In the genomic region with DNA sequence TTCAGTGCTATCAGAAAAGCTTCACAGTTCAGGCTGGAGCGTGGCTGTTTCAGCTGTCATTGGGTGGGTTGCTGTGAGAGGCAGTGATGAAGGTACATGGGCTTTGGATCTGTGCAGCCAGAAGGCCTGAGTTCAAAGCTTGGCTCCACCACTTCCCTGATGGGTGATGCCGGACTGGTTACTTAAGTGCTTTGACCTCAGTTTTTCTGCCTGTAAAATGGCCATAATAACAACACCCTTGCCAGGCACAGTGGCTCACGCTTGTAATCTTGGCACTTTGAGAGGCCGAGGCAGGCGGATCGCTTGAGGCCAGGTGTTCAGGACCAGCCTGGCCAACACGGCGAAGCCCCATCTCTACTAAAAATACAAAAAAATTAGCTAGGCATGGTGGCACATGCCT, we compare ENCODE assay signal across 30 cellular contexts. TPM values are rescaled to one million over a fixed set of nuclear protein-coding genes. Genes with fewer than 3 reads are reported as not detected.
"Had no signal": no experiment of that assay in that cellular context is flagged by ENCODE, and none has a peak within 500 bp of the region (broad histone marks: within the 10 kb centered on the region; RNA-seq: fewer than 3 reads in every experiment).

No MANE protein-coding gene starts in this region.

- H3K27me3 ChIP-seq: dorsolateral prefrontal cortex, left lung had no signal

- ATAC-seq: gastrocnemius medialis, heart right ventricle, left cardiac atrium, left lung, left ventricle myocardium superior, lower lobe of right lung, mucosa of descending colon had no signal

- H3K4me1 ChIP-seq: gastrocnemius medialis, left lung, lower lobe of right lung had no signal

- H3K4me3 Mint-ChIP-seq: mesothelial cell of epicardium had no signal

- H3K27ac Mint-ChIP-seq: mesothelial cell of epicardium had no signal

- H3K4me3 ChIP-seq: coronary artery, dorsolateral prefrontal cortex, esophagus squamous epithelium, gastrocnemius medialis, heart right ventricle, left lung, lower lobe of right lung, mucosa of descending colon had no signal

- H3K9me3 ChIP-seq: esophagus squamous epithelium, gastrocnemius medialis, heart right ventricle, left lung, lower lobe of right lung, mucosa of descending colon had no signal

- H3K36me3 ChIP-seq: esophagus squamous epithelium, gastrocnemius medialis, heart right ventricle, left lung, lower lobe of right lung had no signal

- H3K9me3 Mint-ChIP-seq: mesothelial cell of epicardium had no signal

- FAIRE-seq: colon, endometrium, islet of Langerhans, keratinocyte had no signal

- DNase-seq: dermis blood vessel endothelial cell; dorsolateral prefrontal cortex; effector CD4-positive, alpha-beta T cell; effector memory CD4-positive, alpha-beta T cell; erythroblast; esophagus squamous epithelium; foreskin fibroblast; foreskin melanocyte; gastrocnemius medialis; glutamatergic neuron; head of caudate nucleus; heart right ventricle; hippocampal formation; left cardiac atrium; left ventricle myocardium superior; lower lobe of right lung; mesenchymal stem cell; mucosa of descending colon had no signal

- H3K36me3 Mint-ChIP-seq: mesothelial cell of epicardium had no signal

- H3K27ac ChIP-seq: coronary artery, dorsolateral prefrontal cortex, epithelial cell of prostate, esophagus squamous epithelium, gastrocnemius medialis, heart right ventricle, left lung, lower lobe of right lung had no signal

RNA-seq across cellular contexts. Expression of gene COL26A1, which starts 30.6 kb away (rescaled TPM):
- total RNA-seq: dermis blood vessel endothelial cell, esophagus mucosa, esophagus squamous epithelium, gastrocnemius medialis, glomerular endothelial cell, left cardiac atrium, left ventricle myocardium superior, lung microvascular endothelial cell, mesenteric fat pad, mucosa of descending colon had no signal
- polyA plus RNA-seq: keratinocyte had no signal
